Comparison of ENCODE assay signal across 15 cellular contexts in the genomic region with DNA sequence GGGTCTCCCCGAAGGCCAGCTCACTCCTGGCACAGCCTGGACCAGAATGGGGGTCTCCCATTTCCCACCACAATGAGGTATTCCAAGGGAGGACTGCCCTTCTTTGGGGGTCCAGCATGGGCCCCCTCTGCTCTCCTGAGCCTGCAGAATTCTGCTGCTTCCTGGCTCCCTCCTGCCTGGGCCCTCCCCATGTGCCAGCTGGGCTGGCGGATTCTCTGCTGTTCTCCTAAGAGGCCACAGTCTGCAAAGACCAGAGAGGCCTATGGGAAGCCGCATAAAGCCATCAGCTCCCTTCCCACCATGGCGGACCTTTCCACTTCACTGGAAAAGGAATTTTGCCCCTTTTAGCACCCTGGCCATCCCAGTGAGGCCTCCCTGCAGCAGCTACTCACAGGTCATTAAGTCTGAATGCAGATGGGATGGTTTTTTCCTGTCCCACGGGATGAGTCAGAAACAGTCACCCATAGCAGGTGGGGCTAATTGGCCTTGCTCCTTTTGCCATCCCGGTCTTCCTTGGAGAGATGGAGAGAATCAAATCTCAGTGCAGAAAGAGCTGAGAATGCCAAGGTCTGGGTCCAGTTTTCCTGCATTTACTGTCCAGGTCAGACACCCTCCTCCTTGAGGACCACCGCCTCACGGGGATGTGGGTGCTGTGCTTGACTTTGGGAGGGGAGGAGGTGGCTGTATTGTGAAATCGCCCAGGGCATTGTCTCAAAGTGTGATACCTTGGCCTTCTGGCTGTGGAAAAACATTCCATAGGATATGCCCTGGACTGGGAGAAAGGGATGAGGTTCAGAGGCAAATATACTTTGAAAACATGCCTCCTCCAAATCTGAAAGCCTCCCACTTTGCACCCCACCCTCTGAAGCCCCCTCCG. TPM values are rescaled to one million over a fixed set of nuclear protein-coding genes. Genes with fewer than 3 reads are reported as not detected.
A peak's percentile ranks its signal among the peaks of the same experiment; 100 is the strongest.
DNase-seq lines count a peak whose midpoint lies in the region; ATAC-seq lines count a peak whose summit lies in the region.
"Had no signal": no experiment of that assay in that cellular context is flagged by ENCODE, and none has a peak within 500 bp of the region (broad histone marks: within the 10 kb centered on the region; RNA-seq: fewer than 3 reads in every experiment).

No MANE protein-coding gene starts in this region.

- intact Hi-C loops in sciatic nerve (cut with DNase I), result no loop called here

- H3K4me3 ChIP-seq in HUES64 (ENCODE audit: low read length), result no peak overlapping the region

- peaks cover 61% of the 10 kb centered on the region for H3K4me1 ChIP-seq in HUES64 (ENCODE audit: insufficient read depth, low read length)

- WGBS in HUES64, result 36% methylated on average over 10 of the region's 10 CpGs

- H3K27ac ChIP-seq in HUES64 (ENCODE audit: low read depth, low read length) (peak overlapping the region; percentile 51), layer of hippocampus (ENCODE audit: low read depth, low read length) (peak overlapping the region; percentile 68)
- H3K27ac ChIP-seq: brain microvascular endothelial cell, HL-60 had no signal

- no peaks in the 10 kb centered on the region for H3K9me3 ChIP-seq in HUES64 (ENCODE audit: insufficient read depth, low read depth, low read length)

- peak; percentile 50 for DNase-seq in COLO829 (ENCODE audit: low spot score)
- DNase-seq in astrocyte of the hippocampus (ENCODE audit: low read depth, low spot score), result peak; percentile 83
- DNase-seq in sciatic nerve (ENCODE audit: low spot score), result no peak
- no peak for DNase-seq in activated CD4-positive, alpha-beta T cell treated with anti-CD3 and anti-CD28 coated beads, Interleukin-2, amount 50 U/mL, for 48 hours
- DNase-seq in germinal center (ENCODE audit: low spot score), result no peak
- no peak for DNase-seq in NCI-H1048 (lab: John Stamatoyannopoulos, UW)
- DNase-seq: brain microvascular endothelial cell; glutamatergic neuron; GOT3; NCI-H524 treated with DMSO at 0.1 percent for 48 hours; stimulated activated naive CD4-positive, alpha-beta T cell treated with Interleukin-2 at 50 U/mL for 16 hours; T-helper 17 cell had no signal

- H3K36me3 ChIP-seq in HUES64 (ENCODE audit: insufficient read depth, low read length), result no peaks in the 10 kb centered on the region
- H3K36me3 ChIP-seq: brain microvascular endothelial cell had no signal

- no peak overlapping the region for H3K9ac ChIP-seq in HUES64 (ENCODE audit: low read depth, low read length)

- no peaks in the 10 kb centered on the region for H3K27me3 ChIP-seq in HUES64 (ENCODE audit: insufficient read depth, low read length)
- no peaks in the 10 kb centered on the region for H3K27me3 ChIP-seq in layer of hippocampus (ENCODE audit: control insufficient read depth, insufficient read depth, low read length)
- H3K27me3 ChIP-seq: brain microvascular endothelial cell had no signal

- no peak for ATAC-seq in sciatic nerve
- ATAC-seq: T-helper 17 cell had no signal

RNA-seq across cellular contexts. Expression of gene MYBPH, which starts 23.2 kb away (rescaled TPM):
- not detected for polyA plus RNA-seq in HUES64 (2013, experiment 1 of 2)
- not detected for polyA plus RNA-seq in HUES64 (2013, experiment 2 of 2)
- total RNA-seq in sciatic nerve, result not detected
- total RNA-seq: T-helper 17 cell had no signal

RNA-seq across cellular contexts. Expression of gene ADORA1, which starts 24.9 kb away (rescaled TPM):
- polyA plus RNA-seq in HUES64 (2013, experiment 1 of 2), result 2.7 TPM
- 3.2 TPM for polyA plus RNA-seq in HUES64 (2013, experiment 2 of 2)
- total RNA-seq in sciatic nerve, result 1.8 TPM

RNA-seq across cellular contexts. Expression of gene CHI3L1, which starts 34.1 kb away (rescaled TPM):
- 1.2 TPM for polyA plus RNA-seq in HUES64 (2013, experiment 1 of 2)
- 0.70 TPM for polyA plus RNA-seq in HUES64 (2013, experiment 2 of 2)
- 37.0 TPM for total RNA-seq in sciatic nerve
- total RNA-seq: T-helper 17 cell had no signal

Comparison
In these comparisons a context has a peak if more than half of its experiments do, and no peak if none do; other contexts are left out.
1. DNase-seq: peak in COLO829 (single experiment) and astrocyte of the hippocampus (single experiment); none in sciatic nerve (single experiment), activated CD4-positive, alpha-beta T cell treated with anti-CD3 and anti-CD28 coated beads, Interleukin-2, amount 50 U/mL, for 48 hours (0 of 2), germinal center (single experiment) and NCI-H1048 (single experiment).